12 cellular contexts compared by ENCODE assay signal in genomic region chr11:33347490-33348125, GRCh38. TPM values are rescaled to one million over a fixed set of nuclear protein-coding genes. Genes with fewer than 3 reads are reported as not detected.
A peak's percentile ranks its signal among the peaks of the same experiment; 100 is the strongest.
DNase-seq lines count a peak whose midpoint lies in the region; ATAC-seq, FAIRE-seq and TF ChIP-seq lines count a peak whose summit lies in the region.
"Had no signal": no experiment of that assay in that cellular context is flagged by ENCODE, and none has a peak within 500 bp of the region (broad histone marks: within the 10 kb centered on the region; RNA-seq: fewer than 3 reads in every experiment).

No MANE protein-coding gene starts in this region.

- POLR2A ChIA-PET in Caco-2 (lab: Charles Lee): no interaction called here

- no peak overlapping the region for H3K27ac Mint-ChIP-seq in activated CD4-positive, alpha-beta T cell treated with anti-CD3 and anti-CD28 coated beads, Interleukin-2, amount 10 ng/mL, durations not matched to agents 24 days and 14 days
- peak overlapping the region; percentile 32 for H3K27ac Mint-ChIP-seq in stimulated activated effector memory CD8-positive, alpha-beta T cell treated with anti-CD3 and anti-CD28 coated beads, Interleukin-12 subunit alpha, Interleukin-12 subunit beta, amount 100 ng/mL, for 72 hours
- H3K27ac Mint-ChIP-seq in Caco-2 (ENCODE audit: unreplicated experiment): no peak overlapping the region
- H3K27ac Mint-ChIP-seq: T-helper 1 cell treated with Interleukin-12 subunit alpha and Interleukin-12 subunit beta and Interleukin-4 antibody, amounts not matched to agents 30 μg/mL and 1 μg/mL, for 36 hours had no signal

- DNase-seq in activated CD4-positive, alpha-beta T cell treated with anti-CD3 and anti-CD28 coated beads, Interleukin-2, amount 10 ng/mL, durations not matched to agents 24 days and 14 days: peak; percentile 60
- DNase-seq in activated CD4-positive, alpha-beta T cell treated with anti-CD3 and anti-CD28 coated beads, Interleukin-2, amount 50 U/mL, for 48 hours: no peak
- DNase-seq in stimulated activated effector memory CD8-positive, alpha-beta T cell treated with anti-CD3 and anti-CD28 coated beads, Interleukin-12 subunit alpha, Interleukin-12 subunit beta, amount 100 ng/mL, for 72 hours (ENCODE audit: low spot score in 2 of 2): no peak
- DNase-seq in frontal cortex (ENCODE audit: low spot score in 2 of 2) (no peak), GM03348 (ENCODE audit: low spot score) (no peak), Caco-2 (no peak)
- DNase-seq: DMS153 had no signal

- ATAC-seq in GM21825 (IDR thresholded peaks at IDR 0.05; ENCODE audit: unreplicated experiment) (peak; percentile 75), HG03439 (IDR thresholded peaks at IDR 0.05; ENCODE audit: unreplicated experiment) (peak; percentile 92)
- no peak for ATAC-seq in stimulated activated effector memory CD8-positive, alpha-beta T cell treated with anti-CD3 and anti-CD28 coated beads, Interleukin-12 subunit alpha, Interleukin-12 subunit beta, amount 100 ng/mL, for 72 hours

- no peak for TF ChIP-seq CTCF in Caco-2 (IDR thresholded peaks at IDR 0.05; ENCODE audit: insufficient read depth in 1 of 2, low read depth in 1 of 2, low read length in 1 of 2, severe bottlenecking in 1 of 2, unreplicated experiment in 1 of 2)

- no peaks in the 10 kb centered on the region for H3K9me3 ChIP-seq in Caco-2
- H3K9me3 ChIP-seq: adrenal gland had no signal

- no peak overlapping the region for H3K4me3 ChIP-seq in Caco-2 (ENCODE audit: low read depth, low read length)
- H3K4me3 ChIP-seq: adrenal gland had no signal

- H3K4me3 Mint-ChIP-seq in activated CD4-positive, alpha-beta T cell treated with anti-CD3 and anti-CD28 coated beads, Interleukin-2, amount 10 ng/mL, durations not matched to agents 24 days and 14 days: no peak overlapping the region
- H3K4me3 Mint-ChIP-seq in stimulated activated effector memory CD8-positive, alpha-beta T cell treated with anti-CD3 and anti-CD28 coated beads, Interleukin-12 subunit alpha, Interleukin-12 subunit beta, amount 100 ng/mL, for 72 hours: no peak overlapping the region
- H3K4me3 Mint-ChIP-seq in Caco-2 (ENCODE audit: unreplicated experiment): no peak overlapping the region
- H3K4me3 Mint-ChIP-seq: T-helper 1 cell treated with Interleukin-12 subunit alpha and Interleukin-12 subunit beta and Interleukin-4 antibody, amounts not matched to agents 30 μg/mL and 1 μg/mL, for 36 hours had no signal

- H3K27me3 Mint-ChIP-seq in activated CD4-positive, alpha-beta T cell treated with anti-CD3 and anti-CD28 coated beads, Interleukin-2, amount 10 ng/mL, durations not matched to agents 24 days and 14 days: no peaks in the 10 kb centered on the region
- no peaks in the 10 kb centered on the region for H3K27me3 Mint-ChIP-seq in Caco-2 (ENCODE audit: insufficient read depth, unreplicated experiment)

- peaks cover 4% of the 10 kb centered on the region for H3K36me3 ChIP-seq in Caco-2 (ENCODE audit: control insufficient read depth, insufficient read depth, low read length)

- CTCF ChIA-PET in Caco-2 (lab: Charles Lee): interaction anchor here (0.7 kb wide), 1 partner anchor 250 kb away, joined by 3 read pairs; no protein-coding TSS in a partner anchor

- H3K4me1 Mint-ChIP-seq in activated CD4-positive, alpha-beta T cell treated with anti-CD3 and anti-CD28 coated beads, Interleukin-2, amount 10 ng/mL, durations not matched to agents 24 days and 14 days: no peaks in the 10 kb centered on the region
- H3K4me1 Mint-ChIP-seq in stimulated activated effector memory CD8-positive, alpha-beta T cell treated with anti-CD3 and anti-CD28 coated beads, Interleukin-12 subunit alpha, Interleukin-12 subunit beta, amount 100 ng/mL, for 72 hours: no peaks in the 10 kb centered on the region
- no peaks in the 10 kb centered on the region for H3K4me1 Mint-ChIP-seq in Caco-2 (ENCODE audit: low read depth, unreplicated experiment)

- H3K27me3 ChIP-seq in Caco-2 (replicated peaks; ENCODE audit: control insufficient read depth, insufficient read depth, low read length): no peaks in the 10 kb centered on the region
- H3K27me3 ChIP-seq: adrenal gland had no signal

- BruUV-seq in Caco-2 (replicated peaks; lab: Mats Ljungman, UMichigan): no TSS peak

- H3K9me3 Mint-ChIP-seq in activated CD4-positive, alpha-beta T cell treated with anti-CD3 and anti-CD28 coated beads, Interleukin-2, amount 10 ng/mL, durations not matched to agents 24 days and 14 days: no peaks in the 10 kb centered on the region
- no peaks in the 10 kb centered on the region for H3K9me3 Mint-ChIP-seq in stimulated activated effector memory CD8-positive, alpha-beta T cell treated with anti-CD3 and anti-CD28 coated beads, Interleukin-12 subunit alpha, Interleukin-12 subunit beta, amount 100 ng/mL, for 72 hours
- H3K9me3 Mint-ChIP-seq in Caco-2 (ENCODE audit: unreplicated experiment): no peaks in the 10 kb centered on the region
- H3K9me3 Mint-ChIP-seq: T-helper 1 cell treated with Interleukin-12 subunit alpha and Interleukin-12 subunit beta and Interleukin-4 antibody, amounts not matched to agents 30 μg/mL and 1 μg/mL, for 36 hours had no signal

- FAIRE-seq in frontal cortex (lab: Jason Lieb, UNC): no peak
- FAIRE-seq: A204.1 had no signal

- H3K36me3 Mint-ChIP-seq in activated CD4-positive, alpha-beta T cell treated with anti-CD3 and anti-CD28 coated beads, Interleukin-2, amount 10 ng/mL, durations not matched to agents 24 days and 14 days (ENCODE audit: low read depth): peaks cover 41% of the 10 kb centered on the region
- peaks cover 91% of the 10 kb centered on the region for H3K36me3 Mint-ChIP-seq in stimulated activated effector memory CD8-positive, alpha-beta T cell treated with anti-CD3 and anti-CD28 coated beads, Interleukin-12 subunit alpha, Interleukin-12 subunit beta, amount 100 ng/mL, for 72 hours
- peaks cover 41% of the 10 kb centered on the region for H3K36me3 Mint-ChIP-seq in Caco-2 (ENCODE audit: insufficient read depth, unreplicated experiment)

- no peaks in the 10 kb centered on the region for H3K4me1 ChIP-seq in Caco-2

- intact Hi-C loops in activated CD4-positive, alpha-beta T cell treated with anti-CD3 and anti-CD28 coated beads, Interleukin-2, amount 10 ng/mL, durations not matched to agents 24 days and 14 days (cut with micrococcal nuclease): no loop called here
- intact Hi-C loops in Caco-2 (cut with micrococcal nuclease; ENCODE audit: unreplicated experiment): no loop called here

RNA-seq across cellular contexts. Expression of gene KIAA1549L, which starts 28.3 kb away (rescaled TPM):
- not detected in 2 replicates for total RNA-seq in activated CD4-positive, alpha-beta T cell treated with anti-CD3 and anti-CD28 coated beads, Interleukin-2, amount 10 ng/mL, durations not matched to agents 24 days and 14 days
- total RNA-seq in frontal cortex: 38.7 TPM
- 0.12 and 0.25 TPM in 2 replicates for total RNA-seq in Caco-2 (2022)

Comparison
In these comparisons a context has a peak if more than half of its experiments do, and no peak if none do; other contexts are left out.
1. RNA of gene KIAA1549L, which starts 28.3 kb away (total RNA-seq): 38.7 TPM in frontal cortex (single experiment); 0.12 to 0.25 TPM in Caco-2 and not detected in activated CD4-positive, alpha-beta T cell treated with anti-CD3 and anti-CD28 coated beads, Interleukin-2, amount 10 ng/mL, durations not matched to agents 24 days and 14 days; every median in the first group is over 10 times any median in the second.